8 cellular contexts compared by ENCODE assay signal in genomic region chr3:10758304-10759037, GRCh38. TPM values are rescaled to one million over a fixed set of nuclear protein-coding genes. Genes with fewer than 3 reads are reported as not detected.
DNase-seq lines count a peak whose midpoint lies in the region; ATAC-seq, FAIRE-seq and TF ChIP-seq lines count a peak whose summit lies in the region.

No MANE protein-coding gene starts in this region.

- no peak overlapping the region for H3K4me3 Mint-ChIP-seq in CD4-positive, alpha-beta memory T cell
- no peak overlapping the region for H3K4me3 Mint-ChIP-seq in immature natural killer cell

- peak; percentile 50 to 81 (median 74) for TF ChIP-seq CTCF in body of pancreas (IDR thresholded peaks at IDR 0.05)

- POLR2A ChIA-PET in CD4-positive, alpha-beta memory T cell (lab: Charles Lee; ENCODE audit: partially characterized antibody): no interaction called here

- peak in 4 of 5 donors; percentile 23 to 33 (median 32) for DNase-seq in CD4-positive, alpha-beta memory T cell
- DNase-seq in GM19239 (ENCODE audit: insufficient read length, low spot score): peak; percentile 78
- DNase-seq in M059J (ENCODE audit: low read depth): peak; percentile 51
- DNase-seq in SW480 (ENCODE audit: low spot score): peak; percentile 75
- peak; percentile 51 to 65 (median 57) for DNase-seq in body of pancreas
- peak in 2 of 3 donors; percentile 9 to 14 for DNase-seq in immature natural killer cell
- peak; percentile 33 to 51 (median 45) for DNase-seq in stimulated activated CD4-positive, alpha-beta T cell treated with anti-CD3 and anti-CD28 coated beads, Interleukin-12 subunit alpha, Interleukin-12 subunit beta, amount 100 ng/mL, for 48 hours (ENCODE audit: low read depth in 2 of 3, low spot score in 1 of 3)

- ATAC-seq in body of pancreas: peak; percentile 78
- no peak for ATAC-seq in GM21528 (IDR thresholded peaks at IDR 0.05; ENCODE audit: low FRiP score, unreplicated experiment)

- no peaks in the 10 kb centered on the region for H3K9me3 ChIP-seq in CD4-positive, alpha-beta memory T cell (ENCODE audit: control insufficient read depth in 1 of 2, low read length in 2 of 2)
- H3K9me3 ChIP-seq in body of pancreas: no peaks in the 10 kb centered on the region

- no peak overlapping the region for H3K27ac ChIP-seq in CD4-positive, alpha-beta memory T cell (ENCODE audit: low read depth, low read length)
- no peak overlapping the region for H3K27ac ChIP-seq in body of pancreas

- no peaks in the 10 kb centered on the region for H3K36me3 Mint-ChIP-seq in CD4-positive, alpha-beta memory T cell
- H3K36me3 Mint-ChIP-seq in immature natural killer cell: no peaks in the 10 kb centered on the region

- H3K9me3 Mint-ChIP-seq in CD4-positive, alpha-beta memory T cell: peaks cover 0 to 7% (median 0%) of the 10 kb centered on the region in 8 donors
- H3K9me3 Mint-ChIP-seq in immature natural killer cell: peaks cover 0 to 3% (median 0%) of the 10 kb centered on the region in 6 donors

- no peak overlapping the region for H3K27ac Mint-ChIP-seq in CD4-positive, alpha-beta memory T cell
- H3K27ac Mint-ChIP-seq in immature natural killer cell: no peak overlapping the region

- H3K27me3 Mint-ChIP-seq in CD4-positive, alpha-beta memory T cell: peaks cover 28 to 44% of the 10 kb centered on the region in 2 donors
- peaks cover 4 to 6% (median 6%) of the 10 kb centered on the region in 3 donors for H3K27me3 Mint-ChIP-seq in immature natural killer cell (ENCODE audit: low read depth in 3 of 3)

- no peaks in the 10 kb centered on the region for H3K4me1 ChIP-seq in CD4-positive, alpha-beta memory T cell (ENCODE audit: insufficient read depth, low read length)
- H3K4me1 ChIP-seq in body of pancreas: no peaks in the 10 kb centered on the region

- no peak overlapping the region for H3K4me3 ChIP-seq in CD4-positive, alpha-beta memory T cell (ENCODE audit: low read length in 2 of 2)
- H3K4me3 ChIP-seq in body of pancreas: no peak overlapping the region

- intact Hi-C loops in CD4-positive, alpha-beta memory T cell (cut with micrococcal nuclease): loop anchor here (1.0 to 5.0 kb wide), 3 partner anchors 25 to 894 kb away; no protein-coding TSS in a partner anchor
- intact Hi-C loops in body of pancreas (cut with DNase I): loop anchor here (5.0 kb wide), 1 partner anchor 304 kb away; no protein-coding TSS in a partner anchor

- 16 to 23% methylated on average over 12 to 13 of the region's 14 CpGs for WGBS in body of pancreas, 2 donors

- no peaks in the 10 kb centered on the region for H3K36me3 ChIP-seq in CD4-positive, alpha-beta memory T cell (ENCODE audit: insufficient read depth, low read length)
- no peaks in the 10 kb centered on the region for H3K36me3 ChIP-seq in body of pancreas (replicated peaks in 1 of 2; ENCODE audit: insufficient read depth in 1 of 2, low read depth in 2 of 2)

- CTCF ChIA-PET in CD4-positive, alpha-beta memory T cell (lab: Charles Lee; ENCODE audit: partially characterized antibody): interaction anchor here (0.5 to 3.7 kb wide), 12 partner anchors 9 to 1967 kb away, joined by 3 to 19 read pairs (median 6); no protein-coding TSS in a partner anchor

- TF ChIP-seq POLR2A in body of pancreas (IDR thresholded peaks at IDR 0.05): no peak

- no peaks in the 10 kb centered on the region for H3K4me1 Mint-ChIP-seq in CD4-positive, alpha-beta memory T cell
- H3K4me1 Mint-ChIP-seq in immature natural killer cell: no peaks in the 10 kb centered on the region

- peak; percentile 78 for FAIRE-seq in GM19239 (lab: Jason Lieb, UNC)

- H3K27me3 ChIP-seq in CD4-positive, alpha-beta memory T cell (ENCODE audit: insufficient read depth, low read length): no peaks in the 10 kb centered on the region
- no peaks in the 10 kb centered on the region for H3K27me3 ChIP-seq in body of pancreas

RNA-seq across cellular contexts. Expression of gene SLC6A11, which starts 57.6 kb away (rescaled TPM):
- not detected for total RNA-seq in CD4-positive, alpha-beta memory T cell
- polyA plus RNA-seq in CD4-positive, alpha-beta memory T cell: not detected
- total RNA-seq in M059J (2014; rRNA removed; shearing (Covaris generic)): not detected in 2 replicates
- total RNA-seq in body of pancreas: under 1 TPM in 1 of 2 donors, not detected in 1; 0.52 TPM
- not detected for polyA plus RNA-seq in immature natural killer cell

Comparison
In these comparisons a context has a peak if more than half of its experiments do, and no peak if none do; other contexts are left out.
1. DNase-seq: peak in every context shown above with its lines; median percentile 78 in GM19239; 75 in SW480; 57 in body of pancreas; 51 in M059J; 45 in stimulated activated CD4-positive, alpha-beta T cell treated with anti-CD3 and anti-CD28 coated beads, Interleukin-12 subunit alpha, Interleukin-12 subunit beta, amount 100 ng/mL, for 48 hours; 32 in CD4-positive, alpha-beta memory T cell; 12 in immature natural killer cell.